Comparison of ENCODE assay signal across 16 cellular contexts in the genomic region with DNA sequence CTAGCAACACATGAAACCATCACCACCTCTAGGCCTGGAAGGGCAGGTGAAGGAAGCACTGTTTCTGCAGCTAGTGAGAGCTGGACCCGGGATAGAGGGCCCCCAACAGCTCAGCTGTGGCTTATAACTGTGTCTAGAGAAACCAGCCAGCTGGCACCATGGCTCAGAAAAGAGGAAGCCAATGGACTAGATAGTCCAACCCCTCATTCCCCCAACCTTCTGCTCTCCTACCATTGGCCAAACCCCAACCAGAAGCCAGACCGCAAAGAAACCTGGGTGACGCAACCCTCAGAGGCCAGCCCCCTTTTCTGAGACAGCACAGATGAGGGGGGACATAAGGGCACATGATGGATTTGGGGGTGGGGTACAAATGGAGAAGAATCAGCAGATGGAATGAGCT. TPM values are rescaled to one million over a fixed set of nuclear protein-coding genes. Genes with fewer than 3 reads are reported as not detected.
"Had no signal": no experiment of that assay in that cellular context is flagged by ENCODE, and none has a peak within 500 bp of the region (broad histone marks: within the 10 kb centered on the region; RNA-seq: fewer than 3 reads in every experiment).

No MANE protein-coding gene starts in this region.

- H3K4me3 ChIP-seq: skin epidermis, transverse colon had no signal

- H3K36me3 ChIP-seq: brain microvascular endothelial cell, neutrophil, transverse colon had no signal

- H3K27me3 ChIP-seq: brain microvascular endothelial cell, neutrophil, transverse colon had no signal

- H3K4me1 ChIP-seq: transverse colon had no signal

- DNase-seq: activated CD4-positive, alpha-beta T cell treated with anti-CD3 and anti-CD28 coated beads for 1 hour; activated CD4-positive, alpha-beta T cell treated with anti-CD3 and anti-CD28 coated beads, Interleukin-2, amount 50 U/mL, for 48 hours; activated CD8-positive, alpha-beta memory T cell treated with anti-CD3 and anti-CD28 coated beads, Interleukin-2, amount 10 ng/mL, durations not matched to agents 7 days and 5 days; activated effector memory CD4-positive, alpha-beta T cell treated with Interleukin-2 at 50 U/mL for 16 hours; activated naive CD8-positive, alpha-beta T cell treated with anti-CD3 and anti-CD28 coated beads for 36 hours; activated T-cell treated with anti-CD3 and anti-CD28 coated beads, Interleukin-2, amount 50 U/mL, for 24 hours; brain microvascular endothelial cell; dermis blood vessel endothelial cell; hypothalamus; kidney glomerular epithelial cell; transverse colon had no signal

- H3K4me1 Mint-ChIP-seq: mesothelial cell of epicardium had no signal

- H3K9me3 Mint-ChIP-seq: activated naive CD8-positive, alpha-beta T cell treated with anti-CD3 and anti-CD28 coated beads for 36 hours; activated T-cell treated with anti-CD3 and anti-CD28 coated beads, Interleukin-2, amount 50 U/mL, for 24 hours; mesothelial cell of epicardium had no signal

- H3K27ac Mint-ChIP-seq: activated CD8-positive, alpha-beta memory T cell treated with anti-CD3 and anti-CD28 coated beads, Interleukin-2, amount 10 ng/mL, durations not matched to agents 7 days and 5 days; activated naive CD8-positive, alpha-beta T cell treated with anti-CD3 and anti-CD28 coated beads for 36 hours; mesothelial cell of epicardium had no signal

- ATAC-seq: activated CD8-positive, alpha-beta memory T cell treated with anti-CD3 and anti-CD28 coated beads, Interleukin-2, amount 10 ng/mL, durations not matched to agents 7 days and 5 days had no signal

- H3K36me3 Mint-ChIP-seq: activated CD8-positive, alpha-beta memory T cell treated with anti-CD3 and anti-CD28 coated beads, Interleukin-2, amount 10 ng/mL, durations not matched to agents 7 days and 5 days; activated naive CD8-positive, alpha-beta T cell treated with anti-CD3 and anti-CD28 coated beads for 36 hours; mesothelial cell of epicardium had no signal

- H3K9me3 ChIP-seq: neutrophil, transverse colon had no signal

- H3K4me3 Mint-ChIP-seq: activated CD8-positive, alpha-beta memory T cell treated with anti-CD3 and anti-CD28 coated beads, Interleukin-2, amount 10 ng/mL, durations not matched to agents 7 days and 5 days; activated naive CD8-positive, alpha-beta T cell treated with anti-CD3 and anti-CD28 coated beads for 36 hours; activated T-cell treated with anti-CD3 and anti-CD28 coated beads, Interleukin-2, amount 50 U/mL, for 24 hours; mesothelial cell of epicardium had no signal

- H3K27ac ChIP-seq: brain microvascular endothelial cell, neutrophil, skin epidermis, transverse colon had no signal

- H3K27me3 Mint-ChIP-seq: activated naive CD8-positive, alpha-beta T cell treated with anti-CD3 and anti-CD28 coated beads for 36 hours; activated T-cell treated with anti-CD3 and anti-CD28 coated beads, Interleukin-2, amount 50 U/mL, for 24 hours had no signal

RNA-seq across cellular contexts. Expression of gene SMYD1, which starts 24.3 kb away (rescaled TPM):
- total RNA-seq: activated CD8-positive, alpha-beta memory T cell treated with anti-CD3 and anti-CD28 coated beads, Interleukin-2, amount 10 ng/mL, durations not matched to agents 7 days and 5 days; activated naive CD8-positive, alpha-beta T cell treated with anti-CD3 and anti-CD28 coated beads for 36 hours; dermis blood vessel endothelial cell; mesothelial cell of epicardium; T-helper 2 cell treated with Interferon-gamma antibody and Interleukin-4, amounts not matched to agents 100 ng/mL and 5 ng/mL, for 36 hours had no signal

RNA-seq across cellular contexts. Expression of gene FABP1, which starts 35.9 kb away (rescaled TPM):
- total RNA-seq: activated CD8-positive, alpha-beta memory T cell treated with anti-CD3 and anti-CD28 coated beads, Interleukin-2, amount 10 ng/mL, durations not matched to agents 7 days and 5 days; activated naive CD8-positive, alpha-beta T cell treated with anti-CD3 and anti-CD28 coated beads for 36 hours; dermis blood vessel endothelial cell; lower leg skin; T-helper 2 cell treated with Interferon-gamma antibody and Interleukin-4, amounts not matched to agents 100 ng/mL and 5 ng/mL, for 36 hours had no signal
